ENCODE assay signal across 8 cellular contexts in the genomic region with DNA sequence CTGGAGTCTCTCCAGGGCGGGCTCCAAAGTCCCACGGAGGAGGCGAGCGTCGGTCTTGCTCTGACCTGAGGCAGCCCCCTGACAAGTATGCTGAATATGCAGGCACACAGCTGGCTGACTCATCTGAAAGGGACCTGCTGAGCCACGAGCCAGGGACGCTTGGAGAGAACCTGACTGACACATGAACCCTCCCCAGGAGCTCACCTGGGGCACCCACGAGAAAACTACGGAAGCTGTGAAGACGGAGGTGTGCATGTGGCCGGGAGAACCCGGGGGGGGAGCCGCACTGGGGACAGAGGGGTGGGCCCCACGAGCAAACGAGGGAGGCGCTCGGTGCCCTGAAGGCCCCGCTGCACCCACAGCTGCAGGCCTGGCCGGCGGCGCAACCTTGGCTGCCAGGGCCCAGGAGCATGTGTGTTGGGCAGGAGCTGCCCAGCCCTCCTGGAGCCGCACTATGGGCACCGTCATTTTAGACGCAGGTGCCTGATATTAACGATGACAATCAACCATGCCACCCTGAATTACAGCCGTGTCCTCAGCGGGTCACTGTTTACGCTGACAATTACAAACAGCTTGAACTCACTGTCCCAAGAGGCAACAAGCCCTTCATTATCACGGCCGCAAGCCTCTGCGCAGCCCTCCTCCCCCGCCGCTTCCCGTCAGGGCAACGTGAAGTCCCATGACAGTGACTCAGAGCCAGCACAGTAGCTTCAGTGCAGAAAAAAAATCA.
DNase-seq lines count a peak whose midpoint lies in the region; ATAC-seq and TF ChIP-seq lines count a peak whose summit lies in the region.

No MANE protein-coding gene starts in this region.

- intact Hi-C loops in prostate gland (cut with DNase I), result no loop called here

- no peaks in the 10 kb centered on the region for H3K27me3 ChIP-seq in right atrium auricular region
- no peaks in the 10 kb centered on the region for H3K27me3 ChIP-seq in prostate gland (replicated peaks; ENCODE audit: insufficient read depth)

- H3K9me3 ChIP-seq in right atrium auricular region (no peaks in the 10 kb centered on the region), prostate gland (no peaks in the 10 kb centered on the region)

- TF ChIP-seq POLR2A in prostate gland (IDR thresholded peaks at IDR 0.05), result no peak

- 36% methylated on average over 35 of the region's 35 CpGs for WGBS in prostate gland

- H3K27ac ChIP-seq in right atrium auricular region (peak overlapping the region; percentile 88 to 92), prostate gland (peak overlapping the region; percentile 66 to 70)

- no peak for ATAC-seq in HG03378 (IDR thresholded peaks at IDR 0.05; ENCODE audit: unreplicated experiment)
- ATAC-seq in activated CD4-positive, CD25-positive, alpha-beta regulatory T cell treated with anti-CD3 and anti-CD28 coated beads, Interleukin-2, amount 50 U/mL, for 24 hours, result no peak

- no peaks in the 10 kb centered on the region for H3K36me3 ChIP-seq in right atrium auricular region
- no peaks in the 10 kb centered on the region for H3K36me3 ChIP-seq in prostate gland

- TF ChIP-seq CTCF in right atrium auricular region (IDR thresholded peaks at IDR 0.05), result no peak
- TF ChIP-seq CTCF in prostate gland (IDR thresholded peaks at IDR 0.05), result no peak

- DNase-seq in LHCN-M2 (ENCODE audit: low read depth), result peak; percentile 84
- DNase-seq in amniotic stem cell (lab: John Stamatoyannopoulos, UW), result peak; percentile 35
- peak; percentile 86 for DNase-seq in right atrium auricular region (ENCODE audit: low spot score)
- peak; percentile 46 for DNase-seq in prostate gland (ENCODE audit: low spot score)
- DNase-seq in cortex of kidney (lab: John Stamatoyannopoulos, UW), result no peak
- DNase-seq in NCI-H526 treated with DMSO at 0.1 percent for 48 hours (lab: John Stamatoyannopoulos, UW), result no peak

- H3K4me3 ChIP-seq in right atrium auricular region (peak overlapping the region in 1 of 2 donors; percentile 27), prostate gland (no peak overlapping the region)

- peaks cover 0 to 50% of the 10 kb centered on the region in 2 donors for H3K4me1 ChIP-seq in right atrium auricular region
- H3K4me1 ChIP-seq in prostate gland (replicated peaks), result peaks cover 5% of the 10 kb centered on the region

Comparison
In these comparisons a context has a peak if more than half of its experiments do, and no peak if none do; other contexts are left out.
1. DNase-seq: peak in LHCN-M2 (single experiment), amniotic stem cell (single experiment), right atrium auricular region (single experiment) and prostate gland (single experiment); none in cortex of kidney (single experiment) and NCI-H526 treated with DMSO at 0.1 percent for 48 hours (single experiment).